In the genomic region with DNA sequence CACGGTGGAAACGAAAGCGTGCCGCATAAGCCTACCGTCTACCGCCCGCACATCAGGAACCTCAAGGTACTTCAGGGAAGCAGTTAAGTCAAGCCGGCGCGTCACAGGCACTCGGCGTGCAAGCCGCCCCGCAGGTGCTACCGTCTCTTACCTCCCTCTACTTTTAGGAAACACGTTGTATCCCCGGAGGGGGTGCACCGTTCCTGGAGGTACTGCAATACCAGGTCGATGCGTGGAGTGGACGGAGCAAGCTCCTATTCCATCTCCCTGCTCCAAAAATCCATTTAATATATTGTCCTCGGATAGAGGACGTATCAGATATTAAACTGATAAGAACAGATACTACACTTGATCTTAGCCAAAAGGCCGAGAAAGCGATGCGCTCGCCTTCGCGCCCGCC, we compare ENCODE assay signal across 11 cellular contexts. TPM values are rescaled to one million over a fixed set of nuclear protein-coding genes. Genes with fewer than 3 reads are reported as not detected.
DNase-seq lines count a peak whose midpoint lies in the region; ATAC-seq and TF ChIP-seq lines count a peak whose summit lies in the region.
"Not testable (repeated sequence)": the region's sequence is repeated elsewhere in the genome, so short reads cannot be mapped to it uniquely, and the experiment has no call there.
"Had no signal": no experiment of that assay in that cellular context is flagged by ENCODE, and none has a peak within 500 bp of the region (broad histone marks: within the 10 kb centered on the region; RNA-seq: fewer than 3 reads in every experiment).

No MANE protein-coding gene starts in this region.

- not testable (repeated sequence) for TF ChIP-seq CTCF in Calu3 (IDR thresholded peaks at IDR 0.05; ENCODE audit: unreplicated experiment); Panc1 (IDR thresholded peaks at IDR 0.05); psoas muscle (IDR thresholded peaks at IDR 0.05)

- H3K4me3 ChIP-seq in Panc1 (ENCODE audit: low read depth in 2 of 2, low read length in 2 of 2); psoas muscle: not testable (repeated sequence)

- no CpG with 5 or more reads among the region's 30 CpGs for WGBS in psoas muscle, 3 donors

- ATAC-seq in Panc1 (peak; percentile 48; the same call in 1 of the 2 replicates), memory B cell (ENCODE audit: low read depth) (peak; percentile 52), psoas muscle (peak in 3 of 4 donors; percentile 50 to 62 (median 52))
- peak; percentile 65 for ATAC-seq in activated CD4-positive, alpha-beta T cell treated with anti-CD3 and anti-CD28 coated beads for 36 hours
- peak; percentile 39 for ATAC-seq in activated naive CD8-positive, alpha-beta T cell treated with anti-CD3 and anti-CD28 coated beads, Interleukin-2, amount 10 ng/mL, durations not matched to agents 7 days and 5 days (ENCODE audit: low read depth)
- ATAC-seq in central memory CD8-positive, alpha-beta T cell (replicated peaks; ENCODE audit: extremely low read depth, poor library complexity, severe bottlenecking): peak; percentile 43

- DNase-seq in Calu3; Panc1 (ENCODE audit: low read depth, low spot score); activated CD4-positive, alpha-beta T cell treated with anti-CD3 and anti-CD28 coated beads for 36 hours; activated naive CD8-positive, alpha-beta T cell treated with anti-CD3 and anti-CD28 coated beads, Interleukin-2, amount 10 ng/mL, durations not matched to agents 7 days and 5 days; central memory CD8-positive, alpha-beta T cell (ENCODE audit: low spot score in 2 of 2); memory B cell (ENCODE audit: low spot score in 2 of 2); psoas muscle: not testable (repeated sequence)

- in situ Hi-C loops in Panc1 (cut with HindIII; ENCODE audit: low pct_unique_long_range_greater_than_20kb, low sequenced_read_pairs): not testable (repeated sequence)

- intact Hi-C loops in Calu3 (cut with micrococcal nuclease; ENCODE audit: unreplicated experiment); Panc1 (cut with micrococcal nuclease; ENCODE audit: unreplicated experiment); activated CD4-positive, alpha-beta T cell treated with anti-CD3 and anti-CD28 coated beads for 36 hours (cut with DNase I, micrococcal nuclease); psoas muscle (cut with DNase I): not testable (repeated sequence)

- CTCF ChIA-PET in Calu3 (lab: Charles Lee); Panc1 (lab: Charles Lee); activated CD4-positive, alpha-beta T cell treated with anti-CD3 and anti-CD28 coated beads for 36 hours (lab: Charles Lee): not testable (repeated sequence)

- peaks cover 13% of the 10 kb centered on the region for H3K27me3 Mint-ChIP-seq in Calu3 (ENCODE audit: unreplicated experiment)
- H3K27me3 Mint-ChIP-seq in activated CD4-positive, alpha-beta T cell treated with anti-CD3 and anti-CD28 coated beads for 36 hours; activated naive CD8-positive, alpha-beta T cell treated with anti-CD3 and anti-CD28 coated beads, Interleukin-2, amount 10 ng/mL, durations not matched to agents 7 days and 5 days; central memory CD8-positive, alpha-beta T cell; memory B cell: not testable (repeated sequence)

- POLR2A ChIA-PET in Panc1 (lab: Charles Lee); activated CD4-positive, alpha-beta T cell treated with anti-CD3 and anti-CD28 coated beads for 36 hours (lab: Charles Lee); activated naive CD8-positive, alpha-beta T cell treated with anti-CD3 and anti-CD28 coated beads, Interleukin-2, amount 10 ng/mL, durations not matched to agents 7 days and 5 days (lab: Charles Lee): not testable (repeated sequence)

- H3K27me3 ChIP-seq in Panc1 (ENCODE audit: control insufficient read depth, insufficient read depth, low read length); psoas muscle (ENCODE audit: insufficient read depth in 3 of 3, low read length in 2 of 3): not testable (repeated sequence)

- not testable (repeated sequence) for H3K36me3 Mint-ChIP-seq in Calu3 (ENCODE audit: insufficient read depth, unreplicated experiment); activated CD4-positive, alpha-beta T cell treated with anti-CD3 and anti-CD28 coated beads for 36 hours (ENCODE audit: low read depth); activated naive CD8-positive, alpha-beta T cell treated with anti-CD3 and anti-CD28 coated beads, Interleukin-2, amount 10 ng/mL, durations not matched to agents 7 days and 5 days; central memory CD8-positive, alpha-beta T cell (ENCODE audit: insufficient read depth); memory B cell

- H3K27ac ChIP-seq in Panc1 (ENCODE audit: low read length); psoas muscle: not testable (repeated sequence)

- not testable (repeated sequence) for H3K9me3 ChIP-seq in Panc1 (ENCODE audit: control insufficient read depth, insufficient read depth, low read depth, low read length); psoas muscle

- H3K4me1 Mint-ChIP-seq in Calu3 (ENCODE audit: low read depth, unreplicated experiment); activated CD4-positive, alpha-beta T cell treated with anti-CD3 and anti-CD28 coated beads for 36 hours; activated naive CD8-positive, alpha-beta T cell treated with anti-CD3 and anti-CD28 coated beads, Interleukin-2, amount 10 ng/mL, durations not matched to agents 7 days and 5 days; central memory CD8-positive, alpha-beta T cell; memory B cell: not testable (repeated sequence)

- H3K9me3 Mint-ChIP-seq in Calu3 (ENCODE audit: low read depth, unreplicated experiment); activated CD4-positive, alpha-beta T cell treated with anti-CD3 and anti-CD28 coated beads for 36 hours (ENCODE audit: low read depth); activated naive CD8-positive, alpha-beta T cell treated with anti-CD3 and anti-CD28 coated beads, Interleukin-2, amount 10 ng/mL, durations not matched to agents 7 days and 5 days; central memory CD8-positive, alpha-beta T cell; memory B cell: not testable (repeated sequence)

- H3K36me3 ChIP-seq in Panc1 (ENCODE audit: control insufficient read depth, insufficient read depth, low read length); psoas muscle (ENCODE audit: insufficient read depth in 1 of 2, low read depth in 1 of 2): not testable (repeated sequence)

- BruUV-seq in Calu3 (replicated peaks; lab: Mats Ljungman, UMichigan): TSS peak; percentile 100
- BruUV-seq in Panc1 (replicated peaks; lab: Mats Ljungman, UMichigan): TSS peak; percentile 100

- H3K27ac Mint-ChIP-seq in Calu3 (ENCODE audit: unreplicated experiment) (peak overlapping the region; percentile 88), memory B cell (peak overlapping the region; percentile 78)
- H3K27ac Mint-ChIP-seq in activated CD4-positive, alpha-beta T cell treated with anti-CD3 and anti-CD28 coated beads for 36 hours; activated naive CD8-positive, alpha-beta T cell treated with anti-CD3 and anti-CD28 coated beads, Interleukin-2, amount 10 ng/mL, durations not matched to agents 7 days and 5 days: not testable (repeated sequence)
- H3K27ac Mint-ChIP-seq in central memory CD8-positive, alpha-beta T cell (ENCODE audit: low read depth): peak overlapping the region; percentile 93

- peak overlapping the region; percentile 62 for H3K4me3 Mint-ChIP-seq in Calu3 (ENCODE audit: low read depth, unreplicated experiment)
- H3K4me3 Mint-ChIP-seq in activated CD4-positive, alpha-beta T cell treated with anti-CD3 and anti-CD28 coated beads for 36 hours; activated naive CD8-positive, alpha-beta T cell treated with anti-CD3 and anti-CD28 coated beads, Interleukin-2, amount 10 ng/mL, durations not matched to agents 7 days and 5 days; memory B cell: not testable (repeated sequence)
- H3K4me3 Mint-ChIP-seq in central memory CD8-positive, alpha-beta T cell: peak overlapping the region; percentile 63

- not testable (repeated sequence) for H3K4me1 ChIP-seq in Panc1 (ENCODE audit: control insufficient read depth, insufficient read depth, low read length); psoas muscle

RNA-seq across cellular contexts. Expression of a gene that starts 39.1 kb away (rescaled TPM):
- total RNA-seq in Calu3 (2022) (5,045 and 5,662 TPM in 2 replicates), Panc1 (2021; ENCODE audit: unreplicated experiment) (4,481 TPM), psoas muscle (1,000 to 10,000 TPM; 2,334 to 4,375 (median 3,394) TPM)
- not detected for polyA plus RNA-seq in Panc1 (2012; ENCODE audit: insufficient read length)
- total RNA-seq in activated CD4-positive, alpha-beta T cell treated with anti-CD3 and anti-CD28 coated beads for 36 hours: 1,000 to 10,000 TPM; 2,288 to 7,298 TPM
- total RNA-seq in activated naive CD8-positive, alpha-beta T cell treated with anti-CD3 and anti-CD28 coated beads, Interleukin-2, amount 10 ng/mL, durations not matched to agents 7 days and 5 days: 1,000 to 10,000 TPM; 7,127 to 8,381 TPM
- polyA plus RNA-seq in psoas muscle: not detected
- total RNA-seq: G401, H7, LHCN-M2 had no signal

RNA-seq across cellular contexts. Expression of a gene that starts 44.5 kb away (rescaled TPM):
- total RNA-seq in Calu3 (2022): not detected in 2 replicates
- not detected for total RNA-seq in Panc1 (2021; ENCODE audit: unreplicated experiment)
- 0.70 TPM for polyA plus RNA-seq in Panc1 (2012; ENCODE audit: insufficient read length)
- total RNA-seq in activated CD4-positive, alpha-beta T cell treated with anti-CD3 and anti-CD28 coated beads for 36 hours: under 1 TPM in 1 of 2 experiments, not detected in 1; 0.27 TPM
- total RNA-seq in activated naive CD8-positive, alpha-beta T cell treated with anti-CD3 and anti-CD28 coated beads, Interleukin-2, amount 10 ng/mL, durations not matched to agents 7 days and 5 days: under 1 TPM in 1 of 2 experiments, not detected in 1; 0.45 TPM
- not detected for total RNA-seq in psoas muscle
- under 1 TPM in 2 of 3 donors, not detected in 1; 0.38 to 0.41 TPM for polyA plus RNA-seq in psoas muscle
- total RNA-seq: G401, H7, HFFc6, LHCN-M2 had no signal
